9 cellular contexts compared by ENCODE assay signal in genomic region chr9:121634800-121635261, GRCh38. TPM values are rescaled to one million over a fixed set of nuclear protein-coding genes. Genes with fewer than 3 reads are reported as not detected.
DNase-seq lines count a peak whose midpoint lies in the region; ATAC-seq, FAIRE-seq and TF ChIP-seq lines count a peak whose summit lies in the region.
"Had no signal": no experiment of that assay in that cellular context is flagged by ENCODE, and none has a peak within 500 bp of the region (broad histone marks: within the 10 kb centered on the region; RNA-seq: fewer than 3 reads in every experiment).

No MANE protein-coding gene starts in this region.

- no peak overlapping the region for H3K4me3 Mint-ChIP-seq in naive thymus-derived CD4-positive, alpha-beta T cell
- H3K4me3 Mint-ChIP-seq: activated naive CD8-positive, alpha-beta T cell had no signal

- peak; percentile 31 for ATAC-seq in naive thymus-derived CD4-positive, alpha-beta T cell
- ATAC-seq in HG02610 (IDR thresholded peaks at IDR 0.05; ENCODE audit: unreplicated experiment) (no peak), HG03039 (IDR thresholded peaks at IDR 0.05; ENCODE audit: unreplicated experiment) (no peak), HG03280 (IDR thresholded peaks at IDR 0.05; ENCODE audit: unreplicated experiment) (no peak)

- H3K4me1 ChIP-seq in Loucy (ENCODE audit: insufficient read depth, low read length, poor library complexity, severe bottlenecking) (peaks cover 18% of the 10 kb centered on the region), colonic mucosa (peaks cover 12% of the 10 kb centered on the region)
- no peaks in the 10 kb centered on the region for H3K4me1 ChIP-seq in naive thymus-derived CD4-positive, alpha-beta T cell (ENCODE audit: control insufficient read depth in 2 of 2, insufficient read depth in 2 of 2, low read length in 2 of 2)

- H3K27ac ChIP-seq in colonic mucosa: no peak overlapping the region
- no peak overlapping the region for H3K27ac ChIP-seq in naive thymus-derived CD4-positive, alpha-beta T cell (ENCODE audit: low read depth, low read length)

- H3K27me3 ChIP-seq in Loucy (ENCODE audit: insufficient read depth, low read length, poor library complexity, severe bottlenecking) (no peaks in the 10 kb centered on the region), colonic mucosa (no peaks in the 10 kb centered on the region)
- no peaks in the 10 kb centered on the region for H3K27me3 ChIP-seq in naive thymus-derived CD4-positive, alpha-beta T cell (ENCODE audit: control insufficient read depth in 2 of 2, insufficient read depth in 2 of 2, low read length in 2 of 2)

- H3K4me3 ChIP-seq in Loucy (ENCODE audit: low read length, poor library complexity, severe bottlenecking) (no peak overlapping the region), colonic mucosa (no peak overlapping the region)
- H3K4me3 ChIP-seq in naive thymus-derived CD4-positive, alpha-beta T cell (ENCODE audit: low read length): no peak overlapping the region

- H3K9ac ChIP-seq in Loucy (ENCODE audit: low read depth, low read length, poor library complexity, severe bottlenecking) (no peak overlapping the region), colonic mucosa (ENCODE audit: low read depth in 2 of 2, low read length in 2 of 2) (no peak overlapping the region)

- no peaks in the 10 kb centered on the region for H4K20me1 ChIP-seq in Loucy (ENCODE audit: insufficient read depth, low read length, poor library complexity, severe bottlenecking)

- CTCF ChIA-PET in naive thymus-derived CD4-positive, alpha-beta T cell (lab: Charles Lee): no interaction called here

- peaks cover 0 to 2% (median 0%) of the 10 kb centered on the region in 11 donors for H3K9me3 Mint-ChIP-seq in naive thymus-derived CD4-positive, alpha-beta T cell

- POLR2A ChIA-PET in naive thymus-derived CD4-positive, alpha-beta T cell (lab: Charles Lee): no interaction called here

- DNase-seq in D721Med (ENCODE audit: insufficient read length, low spot score) (no peak), colonic mucosa (peak; percentile 47)
- no peak for DNase-seq in naive thymus-derived CD4-positive, alpha-beta T cell
- no peak for DNase-seq in activated CD8-positive, alpha-beta memory T cell treated with anti-CD3 and anti-CD28 coated beads, Interleukin-2, amount 50 U/mL, for 48 hours

- TF ChIP-seq CTCF in D721Med (IDR thresholded peaks at IDR 0.05; ENCODE audit: insufficient read depth, missing control alignments) (peak; percentile 31), Loucy (conservative IDR thresholded peaks at IDR 0.05; ENCODE audit: low read length) (peak; percentile 51), colonic mucosa (IDR thresholded peaks at IDR 0.05) (peak; percentile 50)

- H3K4me2 ChIP-seq in Loucy (ENCODE audit: low read depth, low read length, poor library complexity, severe bottlenecking): peak overlapping the region; percentile 52

- no peak overlapping the region for H3K27ac Mint-ChIP-seq in naive thymus-derived CD4-positive, alpha-beta T cell
- H3K27ac Mint-ChIP-seq: activated naive CD8-positive, alpha-beta T cell had no signal

- H3K79me2 ChIP-seq in Loucy (ENCODE audit: insufficient read depth, low read length): no peaks in the 10 kb centered on the region

- H2AFZ ChIP-seq in Loucy (ENCODE audit: low read length): peak overlapping the region; percentile 52; the same call in 1 of the 2 replicates

- no peaks in the 10 kb centered on the region for H3F3A ChIP-seq in Loucy (ENCODE audit: low read depth)

- peaks cover 0 to 25% (median 9%) of the 10 kb centered on the region in 5 donors for H3K27me3 Mint-ChIP-seq in naive thymus-derived CD4-positive, alpha-beta T cell
- H3K27me3 Mint-ChIP-seq: activated naive CD8-positive, alpha-beta T cell had no signal

- no peaks in the 10 kb centered on the region for H3K36me3 Mint-ChIP-seq in naive thymus-derived CD4-positive, alpha-beta T cell
- H3K36me3 Mint-ChIP-seq: activated naive CD8-positive, alpha-beta T cell had no signal

- H3K9me3 ChIP-seq in Loucy (ENCODE audit: insufficient read depth, low read depth, low read length) (no peaks in the 10 kb centered on the region), colonic mucosa (no peaks in the 10 kb centered on the region)
- H3K9me3 ChIP-seq in naive thymus-derived CD4-positive, alpha-beta T cell (ENCODE audit: control insufficient read depth in 2 of 3, low read length in 3 of 3): no peaks in the 10 kb centered on the region

- intact Hi-C loops in colonic mucosa (cut with DNase I): loop anchor here (5.0 kb wide), 2 partner anchors 47 to 357 kb away; no protein-coding TSS in a partner anchor
- intact Hi-C loops in naive thymus-derived CD4-positive, alpha-beta T cell (cut with micrococcal nuclease): no loop called here

- H3K36me3 ChIP-seq in Loucy (ENCODE audit: insufficient read depth, low read length) (no peaks in the 10 kb centered on the region), colonic mucosa (no peaks in the 10 kb centered on the region)
- no peaks in the 10 kb centered on the region for H3K36me3 ChIP-seq in naive thymus-derived CD4-positive, alpha-beta T cell (ENCODE audit: control insufficient read depth in 2 of 3, insufficient read depth in 3 of 3, low read length in 3 of 3)

- no peak for FAIRE-seq in D721Med (lab: Jason Lieb, UNC)

- no peaks in the 10 kb centered on the region for H3K9me2 ChIP-seq in Loucy (replicated peaks; ENCODE audit: low read depth, low read length)

- peaks cover 0 to 3% (median 0%) of the 10 kb centered on the region in 7 donors for H3K4me1 Mint-ChIP-seq in naive thymus-derived CD4-positive, alpha-beta T cell

RNA-seq across cellular contexts. Expression of gene DAB2IP, which starts 16.6 kb away (rescaled TPM):
- total RNA-seq in colonic mucosa: 100 to 1,000 TPM; 126 to 130 TPM
- under 1 TPM in 1 of 5 experiments, not detected in 4; 0.15 TPM for total RNA-seq in naive thymus-derived CD4-positive, alpha-beta T cell
- polyA plus RNA-seq in naive thymus-derived CD4-positive, alpha-beta T cell: not detected

Comparison
In these comparisons a context has a peak if more than half of its experiments do, and no peak if none do; other contexts are left out.
1. RNA of gene DAB2IP, which starts 16.6 kb away (total RNA-seq): 126 to 130 TPM in colonic mucosa; 0.15 TPM in naive thymus-derived CD4-positive, alpha-beta T cell; every median in the first group is over 100 times any median in the second.
2. Peak in every context shown above with its lines, with median percentiles within 50 percentile points of each other: CTCF ChIP-seq.